Comparison of ENCODE assay signal across 14 cellular contexts in genomic region chr17:14320734-14321475, GRCh38.
DNase-seq lines count a peak whose midpoint lies in the region; FAIRE-seq and TF ChIP-seq lines count a peak whose summit lies in the region.
"Had no signal": no experiment of that assay in that cellular context is flagged by ENCODE, and none has a peak within 500 bp of the region (broad histone marks: within the 10 kb centered on the region; RNA-seq: fewer than 3 reads in every experiment).

No MANE protein-coding gene starts in this region.

- no peak overlapping the region for H3K4me3 ChIP-seq in astrocyte of the spinal cord (ENCODE audit: low read depth, low read length)
- H3K4me3 ChIP-seq: colonic mucosa, transverse colon had no signal

- POLR2A ChIA-PET in GM10248 (lab: Yijun Ruan, JAX), result no interaction called here

- DNase-seq in EH (ENCODE audit: low read depth) (peak; percentile 39), NCI-H526 treated with DMSO at 0.1 percent for 48 hours (lab: John Stamatoyannopoulos, UW) (peak; percentile 36), astrocyte of the spinal cord (ENCODE audit: low read depth, low spot score) (peak; percentile 38), nephron progenitor cell (peak; percentile 48), GM10248 (ENCODE audit: extremely low spot score) (no peak), H54 (ENCODE audit: insufficient read length, low spot score) (no peak), SKM-1 treated with dmso at 0.1 percent for 144 hours (lab: John Stamatoyannopoulos, UW; ENCODE audit: unreplicated experiment) (no peak)
- DNase-seq: amygdala; colonic mucosa; hippocampal formation; left cardiac atrium; stimulated activated CD4-positive, alpha-beta T cell treated with anti-CD3 and anti-CD28 coated beads, Interleukin-1b, Interleukin-23, amount 100 ng/mL, for 48 hours; stimulated activated CD8-positive, alpha-beta memory T cell treated with anti-CD3 and anti-CD28 coated beads, Interleukin-4, amount 100 ng/mL, for 48 hours; transverse colon had no signal

- FAIRE-seq in H54 (lab: Jason Lieb, UNC), result no peak

- no peak for TF ChIP-seq POLR2A in H54 (IDR thresholded peaks at IDR 0.05; ENCODE audit: low read depth, low read length)

- peaks cover 3% of the 10 kb centered on the region for H3K36me3 Mint-ChIP-seq in nephron progenitor cell (ENCODE audit: low read depth)

- no peaks in the 10 kb centered on the region for H3K27me3 Mint-ChIP-seq in nephron progenitor cell (ENCODE audit: low read depth, poor library complexity)

- H3K27ac Mint-ChIP-seq in nephron progenitor cell, result peak overlapping the region; percentile 60

- CTCF ChIA-PET in GM10248 (lab: Yijun Ruan, JAX), result interaction anchor here (0.7 to 1.9 kb wide), 4 partner anchors 9 to 464 kb away, joined by 3 to 6 read pairs (median 4); no protein-coding TSS in a partner anchor

- peak overlapping the region; percentile 52 for H3K4me3 Mint-ChIP-seq in nephron progenitor cell

- H3K9me3 Mint-ChIP-seq in nephron progenitor cell, result no peaks in the 10 kb centered on the region

- H3K4me1 Mint-ChIP-seq in nephron progenitor cell, result peaks cover 99% of the 10 kb centered on the region

- in situ Hi-C loops in astrocyte of the spinal cord (cut with HindIII; ENCODE audit: low sequenced_read_pairs), result no loop called here

- no peak for TF ChIP-seq CTCF in astrocyte of the spinal cord (IDR thresholded peaks at IDR 0.05; ENCODE audit: low read depth, low read length)
- TF ChIP-seq CTCF in nephron progenitor cell (IDR thresholded peaks at IDR 0.05), result no peak
- no peak for TF ChIP-seq CTCF in GM10248 (IDR thresholded peaks at IDR 0.05; ENCODE audit: control extremely low read depth, extremely low read depth, low read depth, missing control alignments)

Comparison
In these comparisons a context has a peak if more than half of its experiments do, and no peak if none do; other contexts are left out.
1. DNase-seq: peak in EH (single experiment), NCI-H526 treated with DMSO at 0.1 percent for 48 hours (single experiment), astrocyte of the spinal cord (single experiment) and nephron progenitor cell (single experiment); none in GM10248 (single experiment), H54 (single experiment) and SKM-1 treated with dmso at 0.1 percent for 144 hours (single experiment).